Comparison of ENCODE assay signal across 1 cellular context in the genomic region with DNA sequence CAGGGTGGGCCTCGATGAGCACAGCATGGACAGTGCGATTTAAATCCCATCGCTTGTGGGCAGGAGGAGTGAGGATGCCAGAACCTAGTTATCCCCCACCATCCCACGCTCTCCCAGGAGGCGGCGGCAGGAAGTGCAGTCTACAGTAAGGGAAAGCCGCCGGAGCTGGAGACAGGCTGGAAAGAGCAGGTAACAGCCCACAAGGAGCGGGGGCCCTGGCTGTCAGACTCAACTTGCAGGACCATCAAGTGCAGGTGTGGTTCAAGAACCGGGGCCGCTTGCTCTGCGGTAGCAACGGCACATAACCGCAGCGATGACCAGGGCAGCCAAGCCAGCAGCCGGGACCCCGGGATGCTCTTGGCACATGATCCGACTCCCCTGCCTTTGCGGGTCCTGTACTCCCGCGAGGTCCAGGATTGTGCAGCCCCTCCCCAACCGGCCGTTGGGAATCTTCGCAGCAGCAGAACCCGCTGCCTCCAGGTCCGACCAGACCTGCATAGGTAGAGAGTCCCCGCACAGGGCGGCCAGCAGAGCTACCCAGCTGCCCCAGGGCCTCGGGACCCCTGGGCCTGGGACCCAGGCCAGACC.
TF ChIP-seq lines count a peak whose summit lies in the region.

No MANE protein-coding gene starts in this region.

TF ChIP-seq in H1, 55 proteins besides CTCF, POLR2A, EP300 and RAD21 (continued from another document):
- TF ChIP-seq CHD2 (IDR thresholded peaks at IDR 0.05; ENCODE audit: low read length) (peak; percentile 85), FOSL1 (IDR thresholded peaks at IDR 0.05; ENCODE audit: insufficient read depth, low read depth, low read length) (no peak), EGR1 (IDR thresholded peaks at IDR 0.05; ENCODE audit: borderline replicate concordance, low read depth, low read length) (0 out of 2 replicates have a peak, but pooled peaks have one; percentile 12), SP2 (IDR thresholded peaks at IDR 0.05; ENCODE audit: low read length) (no peak), SP1 (IDR thresholded peaks at IDR 0.05; ENCODE audit: low read depth, low read length) (no peak), NRF1 (IDR thresholded peaks at IDR 0.05; ENCODE audit: low read depth, low read length) (no peak), JUND (IDR thresholded peaks at IDR 0.05; ENCODE audit: low read length) (0 out of 2 replicates have a peak, but pooled peaks have one; percentile 7), POLR2AphosphoS5 (IDR thresholded peaks at IDR 0.05; ENCODE audit: low read depth, low read length) (no peak), EZH2 (IDR thresholded peaks at IDR 0.05; ENCODE audit: low read depth, low read length, severe bottlenecking) (peak; percentile 29), CHD1 (IDR thresholded peaks at IDR 0.05; ENCODE audit: low read depth, low read length) (0 out of 2 replicates have a peak, but pooled peaks have one; percentile 18), BRCA1 (IDR thresholded peaks at IDR 0.05; ENCODE audit: low read depth, low read length) (peak; percentile 58), BACH1 (IDR thresholded peaks at IDR 0.05; ENCODE audit: low read length) (0 out of 2 replicates have a peak, but pooled peaks have one; percentile 36), CREB1 (IDR thresholded peaks at IDR 0.05) (no peak; the same call in 1 of the 2 replicates), ASH2L (IDR thresholded peaks at IDR 0.05; ENCODE audit: low read length) (peak; percentile 74), RXRA (IDR thresholded peaks at IDR 0.05; ENCODE audit: insufficient read depth, low read depth, low read length) (no peak), POU5F1 (IDR thresholded peaks at IDR 0.05; ENCODE audit: low read depth, low read length) (no peak), RBBP5 (IDR thresholded peaks at IDR 0.05; ENCODE audit: borderline replicate concordance, low read depth, low read length) (0 out of 2 replicates have a peak, but pooled peaks have one; percentile 16), ZNF274 (IDR thresholded peaks at IDR 0.05; ENCODE audit: borderline replicate concordance, extremely low read depth, low read length) (no peak), TBP (IDR thresholded peaks at IDR 0.05; ENCODE audit: low read depth, low read length) (peak; percentile 6; the same call in 1 of the 2 replicates), MAX (IDR thresholded peaks at IDR 0.05) (peak; percentile 44; the same call in 1 of the 2 replicates), SIN3A (conservative IDR thresholded peaks at IDR 0.05 in 1 of 2, IDR thresholded peaks at IDR 0.05 in 1 of 2; ENCODE audit: low read depth in 1 of 2, low read length in 2 of 2) (peak; percentile 70 to 79; a peak in 2 of 4 replicates)
